ENCODE assay signal across 8 cellular contexts in genomic region chr12:109999649-109999971, GRCh38. TPM values are rescaled to one million over a fixed set of nuclear protein-coding genes. Genes with fewer than 3 reads are reported as not detected.
DNase-seq lines count a peak whose midpoint lies in the region; ATAC-seq, FAIRE-seq and TF ChIP-seq lines count a peak whose summit lies in the region.

No MANE protein-coding gene starts in this region.

- H3K9me3 ChIP-seq in CD8-positive, alpha-beta T cell (ENCODE audit: low read length) = no peaks in the 10 kb centered on the region
- H3K9me3 ChIP-seq in OCI-LY3 (ENCODE audit: insufficient read depth, low read length) (no peaks in the 10 kb centered on the region), pancreas (no peaks in the 10 kb centered on the region)

- H3K4me1 ChIP-seq in CD8-positive, alpha-beta T cell (ENCODE audit: insufficient read depth, low read length) = peaks cover 30% of the 10 kb centered on the region
- H3K4me1 ChIP-seq in OCI-LY3 (ENCODE audit: low read length) = peaks cover 56% of the 10 kb centered on the region
- H3K4me1 ChIP-seq in pancreas = peaks cover 0 to 35% (median 2%) of the 10 kb centered on the region in 3 donors

- H3K27ac Mint-ChIP-seq in CD8-positive, alpha-beta T cell = peak overlapping the region; percentile 94

- H3K27me3 Mint-ChIP-seq in CD8-positive, alpha-beta T cell (ENCODE audit: low read depth) = no peaks in the 10 kb centered on the region

- intact Hi-C loops in CD8-positive, alpha-beta T cell (cut with DNase I, micrococcal nuclease) = loop anchor here (1.0 to 10.0 kb wide), 11 partner anchors 49 to 1437 kb away; partner anchors contain the start of genes ALKBH2 (in 2 of the 2), GLTP (in 2 of the 2), TCHP (in 2 of the 2) and UNG (in 2 of the 2)
- intact Hi-C loops in pancreas (cut with DNase I) = loop anchor here in 1 of 3 donors (10.0 kb wide), 1 partner anchor 55 kb away; no protein-coding TSS in a partner anchor

- WGBS in pancreas, 2 donors = 0% methylated on average over 27 of the region's 27 CpGs

- peaks cover 28% of the 10 kb centered on the region for H4K20me1 ChIP-seq in OCI-LY3 (ENCODE audit: insufficient read depth, low read length)

- peak overlapping the region; percentile 78 for H3K4me2 ChIP-seq in OCI-LY3 (ENCODE audit: low read length)

- no peak overlapping the region for H2AFZ ChIP-seq in OCI-LY3 (ENCODE audit: low read depth, low read length)

- no peaks in the 10 kb centered on the region for H3K36me3 ChIP-seq in CD8-positive, alpha-beta T cell (ENCODE audit: insufficient read depth, low read length)
- peaks cover 40% of the 10 kb centered on the region for H3K36me3 ChIP-seq in OCI-LY3 (replicated peaks; ENCODE audit: low read depth, low read length)
- H3K36me3 ChIP-seq in pancreas = no peaks in the 10 kb centered on the region

- no peak for ATAC-seq in CD8-positive, alpha-beta T cell
- no peak for ATAC-seq in pancreas

- peaks cover 73% of the 10 kb centered on the region for H3K4me1 Mint-ChIP-seq in CD8-positive, alpha-beta T cell (ENCODE audit: low read depth)

- H3K4me3 Mint-ChIP-seq in CD8-positive, alpha-beta T cell = peak overlapping the region; percentile 99

- CTCF ChIA-PET in CD8-positive, alpha-beta T cell (lab: Charles Lee) = interaction anchor here (1.5 kb wide), 1 partner anchor 15 kb away, joined by 4 read pairs; no protein-coding TSS in a partner anchor

- peaks cover 25% of the 10 kb centered on the region for H3K36me3 Mint-ChIP-seq in CD8-positive, alpha-beta T cell

- FAIRE-seq in pancreas (lab: Jason Lieb, UNC) = no peak

- H3K79me2 ChIP-seq in OCI-LY3 (ENCODE audit: low read length) = peaks cover 87% of the 10 kb centered on the region

- peak overlapping the region; percentile 91 for H3K4me3 ChIP-seq in CD8-positive, alpha-beta T cell (ENCODE audit: low read depth, low read length)
- H3K4me3 ChIP-seq in OCI-LY3 (ENCODE audit: low read length) (peak overlapping the region; percentile 99), pancreas (peak overlapping the region; percentile 62 to 95 (median 88))

- peak overlapping the region; percentile 97 for H3K9ac ChIP-seq in OCI-LY3 (ENCODE audit: low read length)

- TF ChIP-seq CTCF in CD8-positive, alpha-beta T cell (IDR thresholded peaks at IDR 0.05) = no peak
- TF ChIP-seq CTCF in OCI-LY3 (IDR thresholded peaks at IDR 0.05; ENCODE audit: low read depth, low read length) (no peak), pancreas (IDR thresholded peaks at IDR 0.05) (no peak)

- H3K27me3 ChIP-seq in CD8-positive, alpha-beta T cell (ENCODE audit: insufficient read depth, low read length) = no peaks in the 10 kb centered on the region
- H3K27me3 ChIP-seq in OCI-LY3 (ENCODE audit: low read depth, low read length) (no peaks in the 10 kb centered on the region), pancreas (no peaks in the 10 kb centered on the region)

- POLR2A ChIA-PET in CD8-positive, alpha-beta T cell (lab: Charles Lee) = interaction anchor here (0.5 to 1.6 kb wide), 3 partner anchors 32 to 1994 kb away, joined by 3 to 5 read pairs (median 3); no protein-coding TSS in a partner anchor

- peak overlapping the region; percentile 94 for H3K27ac ChIP-seq in CD8-positive, alpha-beta T cell (ENCODE audit: low read depth, low read length)
- H3K27ac ChIP-seq in OCI-LY3 (ENCODE audit: low read length) = peak overlapping the region; percentile 87
- H3K27ac ChIP-seq in epithelial cell of prostate = peak overlapping the region; percentile 84
- peak overlapping the region in 3 of 4 donors; percentile 88 to 94 (median 92) for H3K27ac ChIP-seq in pancreas

- no peaks in the 10 kb centered on the region for H3K9me3 Mint-ChIP-seq in CD8-positive, alpha-beta T cell

- no peak for DNase-seq in CD8-positive, alpha-beta T cell
- DNase-seq in epithelial cell of prostate (ENCODE audit: low read depth, low spot score) (no peak), pancreas (peak in 4 of 6 donors; percentile 16 to 76 (median 42)), DMS53 treated with DMSO at 0.1 percent for 48 hours (lab: John Stamatoyannopoulos, UW; ENCODE audit: unreplicated experiment) (no peak), medulla oblongata (ENCODE audit: extremely low spot score) (no peak), NCI-H748 (lab: John Stamatoyannopoulos, UW; ENCODE audit: unreplicated experiment) (no peak)
- DNase-seq in central memory CD4-positive, alpha-beta T cell = no peak

RNA-seq across cellular contexts. Expression of gene ANKRD13A, which starts 0.4 kb away (rescaled TPM):
- 10 to 100 TPM; 38.8 to 41.7 TPM for total RNA-seq in CD8-positive, alpha-beta T cell
- 10 to 100 TPM; 14.0 to 29.7 (median 16.7) TPM for total RNA-seq in pancreas
- polyA plus RNA-seq in pancreas = 10 to 100 TPM; 10.7 to 25.7 TPM

RNA-seq across cellular contexts. Expression of gene GIT2, which starts 3.4 kb away (rescaled TPM):
- 10 to 100 TPM; 47.6 to 57.9 TPM for total RNA-seq in CD8-positive, alpha-beta T cell
- total RNA-seq in pancreas = 10 to 100 TPM; 24.7 to 38.8 (median 33.6) TPM
- polyA plus RNA-seq in pancreas = 10 to 100 TPM; 16.5 to 21.8 TPM

RNA-seq across cellular contexts. Expression of gene C12orf76, which starts 48.7 kb away (rescaled TPM):
- 1 to 10 TPM; 8.7 to 9.6 TPM for total RNA-seq in CD8-positive, alpha-beta T cell
- 1 to 10 TPM; 4.3 to 9.7 (median 5.8) TPM for total RNA-seq in pancreas
- 10 to 100 TPM in 1 of 2 donors, 1 to 10 TPM in 1; 6.8 to 17.0 TPM for polyA plus RNA-seq in pancreas

Comparison
In these comparisons a context has a peak if more than half of its experiments do, and no peak if none do; other contexts are left out.
1. DNase-seq: peak in pancreas (4 of 6); none in CD8-positive, alpha-beta T cell (0 of 7), epithelial cell of prostate (single experiment), DMS53 treated with DMSO at 0.1 percent for 48 hours (single experiment), medulla oblongata (single experiment), central memory CD4-positive, alpha-beta T cell (single experiment) and NCI-H748 (single experiment).
2. Peak in every context shown above with its lines, with median percentiles within 50 percentile points of each other: H3K27ac ChIP-seq and H3K4me3 ChIP-seq.